In genomic region chr13:99945515-99945914, GRCh38 we compare ENCODE assay signal across 3 cellular contexts. TPM values are rescaled to one million over a fixed set of nuclear protein-coding genes. Genes with fewer than 3 reads are reported as not detected.
"Had no signal": no experiment of that assay in that cellular context is flagged by ENCODE, and none has a peak within 500 bp of the region (broad histone marks: within the 10 kb centered on the region; RNA-seq: fewer than 3 reads in every experiment).

No MANE protein-coding gene starts in this region.

RNA-seq across cellular contexts. Expression of gene ZIC5, which starts 26.1 kb away (rescaled TPM):
- total RNA-seq: HT-29, IMR-90 had no signal

RNA-seq across cellular contexts. Expression of gene ZIC2, which starts 36.1 kb away (rescaled TPM):
- total RNA-seq: HepG2, IMR-90 had no signal
